ENCODE assay signal across 15 cellular contexts in the genomic region with DNA sequence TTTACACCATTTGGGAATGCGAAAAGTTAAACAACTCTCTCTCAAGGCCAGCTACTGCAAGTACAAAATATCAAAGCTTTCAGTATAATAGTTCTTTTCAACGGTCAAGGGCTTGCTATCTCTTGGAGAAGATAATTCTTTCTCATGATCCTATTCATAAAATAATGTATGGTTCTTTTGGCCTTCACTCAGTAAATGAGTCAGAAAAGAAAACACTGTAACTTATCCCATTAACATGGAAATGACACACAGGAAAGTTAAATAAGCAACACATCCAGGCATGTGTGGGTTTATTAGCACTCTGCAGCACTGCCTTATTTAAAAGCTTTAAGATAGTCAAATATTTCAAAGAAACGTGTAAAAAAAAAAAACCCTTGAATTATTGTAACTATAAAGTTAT. TPM values are rescaled to one million over a fixed set of nuclear protein-coding genes. Genes with fewer than 3 reads are reported as not detected.
DNase-seq lines count a peak whose midpoint lies in the region; ATAC-seq and TF ChIP-seq lines count a peak whose summit lies in the region.
"Had no signal": no experiment of that assay in that cellular context is flagged by ENCODE, and none has a peak within 500 bp of the region (broad histone marks: within the 10 kb centered on the region; RNA-seq: fewer than 3 reads in every experiment).

No MANE protein-coding gene starts in this region.

- DNase-seq in activated naive CD8-positive, alpha-beta T cell treated with anti-CD3 and anti-CD28 coated beads, Interleukin-2, amount 50 U/mL, for 24 hours, result no peak
- DNase-seq in epithelial cell of esophagus (ENCODE audit: low read depth), result peak; percentile 48
- DNase-seq in pulmonary artery endothelial cell (ENCODE audit: low read depth, low spot score), result peak; percentile 20
- DNase-seq in stimulated activated naive B cell treated with anti-CD40 and anti-IgM and Interleukin-4, amounts not matched to agents 10 μg/mL and 1 μg/mL and 100 μg/mL, for 72 hours, result no peak
- no peak for DNase-seq in kidney glomerular epithelial cell (lab: John Stamatoyannopoulos, UW)
- DNase-seq: activated naive CD8-positive, alpha-beta T cell treated with anti-CD3 and anti-CD28 coated beads, Interleukin-2, amount 10 ng/mL, durations not matched to agents 7 days and 5 days; Calu3; dorsolateral prefrontal cortex; NCI-H2107 had no signal

- no peak for TF ChIP-seq CTCF in epithelial cell of esophagus (IDR thresholded peaks at IDR 0.05; ENCODE audit: insufficient read depth, low read depth, low read length, missing control alignments)

- H3K4me3 Mint-ChIP-seq in activated naive CD8-positive, alpha-beta T cell, result no peak overlapping the region
- no peak overlapping the region for H3K4me3 Mint-ChIP-seq in activated naive CD8-positive, alpha-beta T cell treated with anti-CD3 and anti-CD28 coated beads, Interleukin-2, amount 50 U/mL, for 24 hours
- H3K4me3 Mint-ChIP-seq in stimulated activated naive B cell treated with anti-CD40 and anti-IgM and Interleukin-4, amounts not matched to agents 10 μg/mL and 1 μg/mL and 100 μg/mL, for 72 hours, result no peak overlapping the region

- no peak overlapping the region for H3K4me3 ChIP-seq in epithelial cell of esophagus (ENCODE audit: low read length)
- H3K4me3 ChIP-seq: SJSA1, thoracic aorta had no signal

- H3K27ac Mint-ChIP-seq in activated naive CD8-positive, alpha-beta T cell, result peak overlapping the region; percentile 46
- no peak overlapping the region for H3K27ac Mint-ChIP-seq in activated naive CD8-positive, alpha-beta T cell treated with anti-CD3 and anti-CD28 coated beads, Interleukin-2, amount 50 U/mL, for 24 hours
- no peak overlapping the region for H3K27ac Mint-ChIP-seq in stimulated activated naive B cell treated with anti-CD40 and anti-IgM and Interleukin-4, amounts not matched to agents 10 μg/mL and 1 μg/mL and 100 μg/mL, for 72 hours

- H3K4me1 Mint-ChIP-seq in activated naive CD8-positive, alpha-beta T cell (ENCODE audit: low read depth), result peaks cover 32% of the 10 kb centered on the region
- H3K4me1 Mint-ChIP-seq in activated naive CD8-positive, alpha-beta T cell treated with anti-CD3 and anti-CD28 coated beads, Interleukin-2, amount 50 U/mL, for 24 hours, result peaks cover 14% of the 10 kb centered on the region
- peaks cover 6 to 11% of the 10 kb centered on the region in 2 donors for H3K4me1 Mint-ChIP-seq in stimulated activated naive B cell treated with anti-CD40 and anti-IgM and Interleukin-4, amounts not matched to agents 10 μg/mL and 1 μg/mL and 100 μg/mL, for 72 hours

- H3K27me3 Mint-ChIP-seq in activated naive CD8-positive, alpha-beta T cell, result no peaks in the 10 kb centered on the region
- no peaks in the 10 kb centered on the region for H3K27me3 Mint-ChIP-seq in activated naive CD8-positive, alpha-beta T cell treated with anti-CD3 and anti-CD28 coated beads, Interleukin-2, amount 50 U/mL, for 24 hours
- no peaks in the 10 kb centered on the region for H3K27me3 Mint-ChIP-seq in stimulated activated naive B cell treated with anti-CD40 and anti-IgM and Interleukin-4, amounts not matched to agents 10 μg/mL and 1 μg/mL and 100 μg/mL, for 72 hours
- H3K27me3 Mint-ChIP-seq: activated naive CD8-positive, alpha-beta T cell treated with anti-CD3 and anti-CD28 coated beads, Interleukin-2, amount 10 ng/mL, durations not matched to agents 7 days and 5 days had no signal

- peaks cover 7% of the 10 kb centered on the region for H3K36me3 Mint-ChIP-seq in activated naive CD8-positive, alpha-beta T cell
- H3K36me3 Mint-ChIP-seq in activated naive CD8-positive, alpha-beta T cell treated with anti-CD3 and anti-CD28 coated beads, Interleukin-2, amount 50 U/mL, for 24 hours (ENCODE audit: low read depth), result peaks cover 68% of the 10 kb centered on the region
- peaks cover 13 to 39% of the 10 kb centered on the region in 2 donors for H3K36me3 Mint-ChIP-seq in stimulated activated naive B cell treated with anti-CD40 and anti-IgM and Interleukin-4, amounts not matched to agents 10 μg/mL and 1 μg/mL and 100 μg/mL, for 72 hours

- no peaks in the 10 kb centered on the region for H3K9me3 Mint-ChIP-seq in activated naive CD8-positive, alpha-beta T cell (ENCODE audit: low read depth)
- H3K9me3 Mint-ChIP-seq in activated naive CD8-positive, alpha-beta T cell treated with anti-CD3 and anti-CD28 coated beads, Interleukin-2, amount 50 U/mL, for 24 hours, result no peaks in the 10 kb centered on the region
- no peaks in the 10 kb centered on the region for H3K9me3 Mint-ChIP-seq in stimulated activated naive B cell treated with anti-CD40 and anti-IgM and Interleukin-4, amounts not matched to agents 10 μg/mL and 1 μg/mL and 100 μg/mL, for 72 hours
- H3K9me3 Mint-ChIP-seq: activated naive CD8-positive, alpha-beta T cell treated with anti-CD3 and anti-CD28 coated beads, Interleukin-2, amount 10 ng/mL, durations not matched to agents 7 days and 5 days had no signal

- ATAC-seq in activated naive CD8-positive, alpha-beta T cell treated with anti-CD3 and anti-CD28 coated beads, Interleukin-2, amount 50 U/mL, for 24 hours, result no peak
- ATAC-seq in GM19467 (IDR thresholded peaks at IDR 0.05; ENCODE audit: unreplicated experiment), result no peak
- ATAC-seq in stimulated activated naive B cell treated with anti-CD40 and anti-IgM and Interleukin-4, amounts not matched to agents 10 μg/mL and 1 μg/mL and 100 μg/mL, for 72 hours (replicated peaks), result no peak
- ATAC-seq: HCT116 had no signal

TF ChIP-seq in PFSK-1, 5 proteins besides CTCF, POLR2A, EP300 and RAD21:
- TF ChIP-seq FOXP2 (optimal IDR thresholded peaks at IDR 0.05; ENCODE audit: borderline replicate concordance, extremely low read depth, extremely low read length, insufficient read depth) (no peak), SIN3A (IDR thresholded peaks at IDR 0.05; ENCODE audit: borderline replicate concordance, insufficient read depth, low read length) (peak; percentile 17; the same call in 1 of the 2 replicates)

RNA-seq across cellular contexts. Expression of a gene that starts 36.9 kb away (rescaled TPM):
- polyA plus RNA-seq in PFSK-1 (2012; ENCODE audit: insufficient read length, low read depth), result 4.3 TPM
- 14.8 and 18.2 TPM in 2 replicates for total RNA-seq in pulmonary artery endothelial cell

RNA-seq across cellular contexts. Expression of a gene that starts 37.3 kb away (rescaled TPM):
- 1.7 TPM for polyA plus RNA-seq in PFSK-1 (2012; ENCODE audit: insufficient read length, low read depth)
- 1.9 and 5.2 TPM in 2 replicates for total RNA-seq in pulmonary artery endothelial cell

RNA-seq across cellular contexts. Expression of a gene that starts 59.1 kb away (rescaled TPM):
- 6.3 TPM for polyA plus RNA-seq in PFSK-1 (2012; ENCODE audit: insufficient read length, low read depth)
- total RNA-seq in pulmonary artery endothelial cell, result 29.9 and 50.0 TPM in 2 replicates

Comparison
In these comparisons a context has a peak if more than half of its experiments do, and no peak if none do; other contexts are left out.
1. DNase-seq: peak in epithelial cell of esophagus (single experiment) and pulmonary artery endothelial cell (single experiment); none in activated naive CD8-positive, alpha-beta T cell treated with anti-CD3 and anti-CD28 coated beads, Interleukin-2, amount 50 U/mL, for 24 hours (single experiment), stimulated activated naive B cell treated with anti-CD40 and anti-IgM and Interleukin-4, amounts not matched to agents 10 μg/mL and 1 μg/mL and 100 μg/mL, for 72 hours (single experiment) and kidney glomerular epithelial cell (single experiment).